8 cellular contexts compared by ENCODE assay signal in genomic region chr1:25771246-25772114, GRCh38. TPM values are rescaled to one million over a fixed set of nuclear protein-coding genes. Genes with fewer than 3 reads are reported as not detected.
DNase-seq lines count a peak whose midpoint lies in the region; ATAC-seq and TF ChIP-seq lines count a peak whose summit lies in the region.

No MANE protein-coding gene starts in this region.

- intact Hi-C loops in CD8-positive, alpha-beta T cell (cut with DNase I, micrococcal nuclease) = no loop called here
- intact Hi-C loops in lower lobe of right lung (cut with DNase I) = no loop called here

- H3K4me1 Mint-ChIP-seq in CD8-positive, alpha-beta T cell (ENCODE audit: low read depth) = peaks cover 82% of the 10 kb centered on the region
- H3K4me1 Mint-ChIP-seq in effector memory CD8-positive, alpha-beta T cell (ENCODE audit: low read depth in 2 of 2) = peaks cover 28 to 32% of the 10 kb centered on the region in 2 donors

- no peak for ATAC-seq in CD8-positive, alpha-beta T cell
- ATAC-seq in activated naive CD4-positive, alpha-beta T cell treated with anti-CD3 and anti-CD28 coated beads, Interleukin-2, amount 50 U/mL, for 72 hours = peak; percentile 31 to 57
- no peak for ATAC-seq in lower lobe of right lung
- no peak for ATAC-seq in effector memory CD8-positive, alpha-beta T cell (replicated peaks)
- no peak for ATAC-seq in HG03342 (IDR thresholded peaks at IDR 0.05; ENCODE audit: unreplicated experiment)

- no peaks in the 10 kb centered on the region for H3K9me3 ChIP-seq in CD8-positive, alpha-beta T cell (ENCODE audit: low read length)
- H3K9me3 ChIP-seq in lower lobe of right lung = no peaks in the 10 kb centered on the region

- TF ChIP-seq CTCF in CD8-positive, alpha-beta T cell (IDR thresholded peaks at IDR 0.05) = no peak
- no peak for TF ChIP-seq CTCF in lower lobe of right lung (IDR thresholded peaks at IDR 0.05)

- H3K36me3 Mint-ChIP-seq in CD8-positive, alpha-beta T cell = peaks cover 46% of the 10 kb centered on the region
- peaks cover 5 to 6% of the 10 kb centered on the region in 2 donors for H3K36me3 Mint-ChIP-seq in activated naive CD4-positive, alpha-beta T cell treated with anti-CD3 and anti-CD28 coated beads, Interleukin-2, amount 50 U/mL, for 72 hours
- peaks cover 3% of the 10 kb centered on the region for H3K36me3 Mint-ChIP-seq in effector memory CD8-positive, alpha-beta T cell (ENCODE audit: insufficient read depth)

- peak overlapping the region; percentile 68 for H3K4me3 Mint-ChIP-seq in CD8-positive, alpha-beta T cell
- no peak overlapping the region for H3K4me3 Mint-ChIP-seq in effector memory CD8-positive, alpha-beta T cell

- peaks cover 9% of the 10 kb centered on the region for H3K36me3 ChIP-seq in CD8-positive, alpha-beta T cell (ENCODE audit: insufficient read depth, low read length)
- H3K36me3 ChIP-seq in lower lobe of right lung = peaks cover 15% of the 10 kb centered on the region

- peak overlapping the region; percentile 99 for H3K27ac Mint-ChIP-seq in CD8-positive, alpha-beta T cell
- peak overlapping the region; percentile 52 to 81 for H3K27ac Mint-ChIP-seq in activated naive CD4-positive, alpha-beta T cell treated with anti-CD3 and anti-CD28 coated beads, Interleukin-2, amount 50 U/mL, for 72 hours
- peak overlapping the region in 1 of 2 donors; percentile 36 for H3K27ac Mint-ChIP-seq in effector memory CD8-positive, alpha-beta T cell

- no peak overlapping the region for H3K4me3 ChIP-seq in CD8-positive, alpha-beta T cell (ENCODE audit: low read depth, low read length)
- no peak overlapping the region for H3K4me3 ChIP-seq in lower lobe of right lung

- peaks cover 84% of the 10 kb centered on the region for H3K4me1 ChIP-seq in CD8-positive, alpha-beta T cell (ENCODE audit: insufficient read depth, low read length)
- H3K4me1 ChIP-seq in lower lobe of right lung = peaks cover 27% of the 10 kb centered on the region

- no peak overlapping the region for H3K27ac ChIP-seq in CD8-positive, alpha-beta T cell (ENCODE audit: low read depth, low read length)
- H3K27ac ChIP-seq in lower lobe of right lung = no peak overlapping the region

- no peaks in the 10 kb centered on the region for H3K9me3 Mint-ChIP-seq in CD8-positive, alpha-beta T cell
- no peaks in the 10 kb centered on the region for H3K9me3 Mint-ChIP-seq in activated naive CD4-positive, alpha-beta T cell treated with anti-CD3 and anti-CD28 coated beads, Interleukin-2, amount 50 U/mL, for 72 hours
- no peaks in the 10 kb centered on the region for H3K9me3 Mint-ChIP-seq in effector memory CD8-positive, alpha-beta T cell

- POLR2A ChIA-PET in CD8-positive, alpha-beta T cell (lab: Charles Lee) = no interaction called here

- CTCF ChIA-PET in CD8-positive, alpha-beta T cell (lab: Charles Lee) = interaction anchor here (1.2 to 1.8 kb wide), 2 partner anchors 16 to 36 kb away, joined by 3 to 5 read pairs; no protein-coding TSS in a partner anchor

- H3K27me3 Mint-ChIP-seq in CD8-positive, alpha-beta T cell (ENCODE audit: low read depth) = no peaks in the 10 kb centered on the region
- no peaks in the 10 kb centered on the region for H3K27me3 Mint-ChIP-seq in effector memory CD8-positive, alpha-beta T cell

- DNase-seq in CD8-positive, alpha-beta T cell = peak in 5 of 7 experiments; percentile 29 to 71 (median 55)
- peak; percentile 34 for DNase-seq in NCI-H1105 (lab: John Stamatoyannopoulos, UW)
- DNase-seq in activated naive CD4-positive, alpha-beta T cell treated with anti-CD3 and anti-CD28 coated beads, Interleukin-2, amount 50 U/mL, for 72 hours (ENCODE audit: low spot score in 2 of 2) = peak in 1 of 2 donors; percentile 34
- peak; percentile 65 for DNase-seq in lower lobe of right lung
- no peak for DNase-seq in AG20443 (ENCODE audit: low spot score)
- DNase-seq in effector memory CD8-positive, alpha-beta T cell = no peak
- DNase-seq in NK-92 (lab: John Stamatoyannopoulos, UW; ENCODE audit: unreplicated experiment) = no peak

- H3K27me3 ChIP-seq in CD8-positive, alpha-beta T cell (ENCODE audit: insufficient read depth, low read length) = no peaks in the 10 kb centered on the region
- no peaks in the 10 kb centered on the region for H3K27me3 ChIP-seq in lower lobe of right lung (ENCODE audit: low read depth)

RNA-seq across cellular contexts. Expression of gene SELENON, which starts 28.5 kb away (rescaled TPM):
- 10 to 100 TPM; 18.9 to 20.2 TPM for total RNA-seq in CD8-positive, alpha-beta T cell
- total RNA-seq in activated naive CD4-positive, alpha-beta T cell treated with anti-CD3 and anti-CD28 coated beads, Interleukin-2, amount 50 U/mL, for 72 hours = 10 to 100 TPM; 13.5 to 34.9 TPM
- total RNA-seq in lower lobe of right lung = 83.4 TPM

RNA-seq across cellular contexts. Expression of gene MTFR1L, which starts 48.3 kb away (rescaled TPM):
- total RNA-seq in CD8-positive, alpha-beta T cell = 10 to 100 TPM; 22.9 to 25.7 TPM
- total RNA-seq in activated naive CD4-positive, alpha-beta T cell treated with anti-CD3 and anti-CD28 coated beads, Interleukin-2, amount 50 U/mL, for 72 hours = 10 to 100 TPM; 42.6 to 43.9 TPM
- 51.1 TPM for total RNA-seq in lower lobe of right lung

Comparison
In these comparisons a context has a peak if more than half of its experiments do, and no peak if none do; other contexts are left out.
1. ATAC-seq: peak in activated naive CD4-positive, alpha-beta T cell treated with anti-CD3 and anti-CD28 coated beads, Interleukin-2, amount 50 U/mL, for 72 hours (2 of 2); none in CD8-positive, alpha-beta T cell (single experiment), lower lobe of right lung (0 of 2), effector memory CD8-positive, alpha-beta T cell (single experiment) and HG03342 (single experiment).
2. DNase-seq: peak in CD8-positive, alpha-beta T cell (5 of 7), NCI-H1105 (single experiment) and lower lobe of right lung (single experiment); none in AG20443 (single experiment), effector memory CD8-positive, alpha-beta T cell (0 of 3) and NK-92 (single experiment).